ENCODE assay signal across 26 cellular contexts in the genomic region with DNA sequence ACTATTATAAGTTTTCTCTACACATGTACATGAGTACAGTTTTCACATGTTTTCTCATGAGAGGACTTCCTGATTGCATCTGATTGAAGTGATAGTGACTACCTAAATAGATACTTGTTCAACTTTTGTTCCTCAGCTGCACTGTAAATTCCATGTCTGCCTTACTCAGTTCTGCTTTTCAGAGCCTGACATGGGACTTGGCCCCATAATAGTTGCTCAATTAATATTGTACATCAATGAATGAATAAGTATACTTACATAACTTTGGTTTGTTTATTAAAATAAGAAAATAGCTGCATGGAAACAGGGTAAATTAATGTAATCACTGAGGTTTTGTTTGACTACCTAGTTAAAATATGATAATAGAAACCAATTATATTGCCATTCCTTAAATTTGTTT.
"Had no signal": no experiment of that assay in that cellular context is flagged by ENCODE, and none has a peak within 500 bp of the region (broad histone marks: within the 10 kb centered on the region; RNA-seq: fewer than 3 reads in every experiment).

No MANE protein-coding gene starts in this region.

- ATAC-seq: activated CD8-positive, alpha-beta T cell treated with anti-CD3 and anti-CD28 coated beads, Interleukin-2, amount 10 ng/mL, durations not matched to agents 7 days and 5 days; activated T-cell treated with anti-CD3 and anti-CD28 coated beads, Interleukin-2, amount 50 U/mL, for 4 hours; T-helper 17 cell had no signal

- H3K27ac ChIP-seq: VCaP, WERI-Rb-1 had no signal

- H3K36me3 ChIP-seq: WERI-Rb-1 had no signal

- DNase-seq: activated B cell treated with CpG ODN at 0.5 μM for 24 hours; activated CD4-positive, alpha-beta memory T cell treated with anti-CD3 and anti-CD28 coated beads for 36 hours; activated CD4-positive, alpha-beta memory T cell treated with anti-CD3 and anti-CD28 coated beads, Interleukin-2, amount 10 ng/mL, durations not matched to agents 7 days and 5 days; activated CD4-positive, alpha-beta T cell treated with anti-CD3 and anti-CD28 coated beads for 1 hour; activated CD4-positive, alpha-beta T cell treated with anti-CD3 and anti-CD28 coated beads for 4 hours; activated CD4-positive, alpha-beta T cell treated with anti-CD3 and anti-CD28 coated beads for 48 hours; activated CD4-positive, alpha-beta T cell treated with anti-CD3 and anti-CD28 coated beads, Interleukin-2, amount 10 ng/mL, durations not matched to agents 7 days and 5 days; activated CD4-positive, alpha-beta T cell treated with anti-CD3 and anti-CD28 coated beads, Interleukin-2, amount 50 U/mL, for 1 hour; activated CD4-positive, alpha-beta T cell treated with anti-CD3 and anti-CD28 coated beads, Interleukin-2, amount 50 U/mL, for 4 hours; activated CD4-positive, alpha-beta T cell treated with anti-CD3 and anti-CD28 coated beads, Interleukin-2, amount 50 U/mL, for 48 hours; activated CD4-positive, CD25-positive, alpha-beta regulatory T cell; activated CD4-positive, CD25-positive, alpha-beta regulatory T cell treated with anti-CD3 and anti-CD28 coated beads, Interleukin-2, amount 50 U/mL, for 72 hours; activated CD8-positive, alpha-beta memory T cell treated with anti-CD3 and anti-CD28 coated beads for 24 hours; activated CD8-positive, alpha-beta memory T cell treated with anti-CD3 and anti-CD28 coated beads, Interleukin-2, amount 10 ng/mL, durations not matched to agents 7 days and 5 days; activated CD8-positive, alpha-beta memory T cell treated with anti-CD3 and anti-CD28 coated beads, Interleukin-2, amount 50 U/mL, for 4 hours; activated CD8-positive, alpha-beta memory T cell treated with anti-CD3 and anti-CD28 coated beads, Interleukin-2, amount 50 U/mL, for 48 hours; activated CD8-positive, alpha-beta T cell treated with anti-CD3 and anti-CD28 coated beads, Interleukin-2, amount 10 ng/mL, durations not matched to agents 7 days and 5 days; activated T-cell treated with anti-CD3 and anti-CD28 coated beads for 4 hours; activated T-cell treated with anti-CD3 and anti-CD28 coated beads, Interleukin-2, amount 50 U/mL, for 1 hour; activated T-cell treated with anti-CD3 and anti-CD28 coated beads, Interleukin-2, amount 50 U/mL, for 24 hours; activated T-cell treated with anti-CD3 and anti-CD28 coated beads, Interleukin-2, amount 50 U/mL, for 4 hours; T-helper 17 cell; T-helper 9 cell; T1000; WERI-Rb-1 had no signal
